In the genomic region with DNA sequence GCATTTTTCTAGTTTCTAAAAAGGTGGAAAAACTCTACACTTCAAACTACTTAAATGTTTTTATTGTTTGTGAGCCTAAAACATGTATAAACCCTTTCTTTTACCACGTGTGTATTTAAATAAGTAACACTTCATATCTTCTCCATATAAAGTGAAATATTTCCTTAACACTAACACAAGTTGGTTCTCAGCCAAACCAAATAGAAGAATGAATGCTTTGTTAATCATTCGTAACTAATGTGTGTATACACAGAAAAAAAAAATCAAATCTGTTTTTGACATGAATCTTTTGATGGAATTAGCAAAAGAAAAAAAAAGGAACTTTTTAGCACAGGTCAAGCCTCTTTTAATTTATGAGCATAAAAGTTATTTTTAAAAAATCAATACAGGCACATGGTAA, we compare ENCODE assay signal across 11 cellular contexts.
DNase-seq lines count a peak whose midpoint lies in the region; ATAC-seq and TF ChIP-seq lines count a peak whose summit lies in the region.
"Had no signal": no experiment of that assay in that cellular context is flagged by ENCODE, and none has a peak within 500 bp of the region (broad histone marks: within the 10 kb centered on the region; RNA-seq: fewer than 3 reads in every experiment).

No MANE protein-coding gene starts in this region.

- peak; percentile 48 for DNase-seq in AG10803 (ENCODE audit: low read depth)
- DNase-seq in LoVo (ENCODE audit: low spot score): peak; percentile 65
- DNase-seq in SK-N-MC (ENCODE audit: low read depth, low spot score): no peak
- DNase-seq in glomerular visceral epithelial cell (ENCODE audit: extremely low spot score): peak; percentile 34
- no peak for DNase-seq in SK-N-DZ (ENCODE audit: low spot score)
- DNase-seq in activated gamma-delta T cell treated with Interleukin-2 at 50 U/mL for 16 hours: no peak
- no peak for DNase-seq in NCI-H187 (lab: John Stamatoyannopoulos, UW)
- DNase-seq: endodermal cell, naive B cell, T-helper 9 cell had no signal

- no peaks in the 10 kb centered on the region for H3K9me3 ChIP-seq in SK-N-MC (ENCODE audit: low read depth, low read length)

- no peak for TF ChIP-seq CTCF in AG10803 (conservative IDR thresholded peaks at IDR 0.05; ENCODE audit: low read length)

- H3K36me3 ChIP-seq in SK-N-MC (ENCODE audit: insufficient read depth, low read length): no peaks in the 10 kb centered on the region

- H3K9ac ChIP-seq in SK-N-MC (ENCODE audit: insufficient read length): peak overlapping the region; percentile 10

- H3K27ac ChIP-seq in SK-N-MC: no peak overlapping the region

- H3K4me3 ChIP-seq in AG10803 (ENCODE audit: low read length) (no peak overlapping the region), SK-N-MC (no peak overlapping the region)

- no peak for ATAC-seq in GM18517 (IDR thresholded peaks at IDR 0.05; ENCODE audit: unreplicated experiment)

Comparison
In these comparisons a context has a peak if more than half of its experiments do, and no peak if none do; other contexts are left out.
1. DNase-seq: peak in AG10803 (single experiment), LoVo (single experiment) and glomerular visceral epithelial cell (single experiment); none in SK-N-MC (single experiment), SK-N-DZ (single experiment), activated gamma-delta T cell treated with Interleukin-2 at 50 U/mL for 16 hours (single experiment) and NCI-H187 (0 of 2).